In genomic region chr1:235972316-235973090, GRCh38 we compare ENCODE assay signal across 8 cellular contexts.
DNase-seq lines count a peak whose midpoint lies in the region; ATAC-seq and TF ChIP-seq lines count a peak whose summit lies in the region.

No MANE protein-coding gene starts in this region.

- H3K4me1 ChIP-seq in HCT116 (ENCODE audit: control insufficient read depth in 1 of 2, insufficient read depth in 2 of 2, low read length in 2 of 2): peaks cover 4 to 11% of the 10 kb centered on the region in 2 experiments
- H3K4me1 ChIP-seq in liver (ENCODE audit: control insufficient read depth in 4 of 4, insufficient read depth in 4 of 4, low read length in 3 of 4): peaks cover 0 to 15% (median 12%) of the 10 kb centered on the region in 4 donors
- peaks cover 0 to 20% (median 10%) of the 10 kb centered on the region in 4 donors for H3K4me1 ChIP-seq in tibial nerve

- H3K9ac ChIP-seq in HCT116 (ENCODE audit: low read length) (no peak overlapping the region), liver (ENCODE audit: low read depth in 1 of 2, low read length in 2 of 2) (peak overlapping the region in 1 of 2 donors; percentile 32)

- TF ChIP-seq POLR2A in HCT116 (IDR thresholded peaks at IDR 0.05; ENCODE audit: borderline replicate concordance, extremely low read depth, insufficient read depth, insufficient read length) (no peak), tibial nerve (IDR thresholded peaks at IDR 0.05) (no peak)

- in situ Hi-C loops in GM13976 (cut with MboI; ENCODE audit: low sequenced_read_pairs, unreplicated experiment): loop anchor here (25.0 kb wide), 1 partner anchor 460 kb away; the partner anchor contains the start of gene B3GALNT2

- H3K4me2 ChIP-seq in HCT116 (ENCODE audit: low read length): peak overlapping the region; percentile 65

- H3K36me3 ChIP-seq in HCT116 (ENCODE audit: control insufficient read depth in 1 of 2, insufficient read depth in 2 of 2, low read length in 2 of 2) (no peaks in the 10 kb centered on the region), liver (ENCODE audit: control insufficient read depth in 4 of 4, insufficient read depth in 3 of 4, low read depth in 1 of 4, low read length in 3 of 4) (peaks cover 4 to 24% (median 12%) of the 10 kb centered on the region in 4 donors), tibial nerve (peaks cover 2 to 34% (median 6%) of the 10 kb centered on the region in 3 donors)

- TF ChIP-seq EP300 in tibial nerve (IDR thresholded peaks at IDR 0.05): no peak

- no peaks in the 10 kb centered on the region for H4K20me1 ChIP-seq in HCT116 (ENCODE audit: insufficient read depth)

- no peaks in the 10 kb centered on the region for H3K79me2 ChIP-seq in HCT116 (ENCODE audit: insufficient read depth, low read length)

- H3K9me3 ChIP-seq in HCT116 (ENCODE audit: control insufficient read depth in 1 of 2, insufficient read depth in 1 of 2, low read depth in 1 of 2, low read length in 2 of 2) (no peaks in the 10 kb centered on the region), liver (ENCODE audit: control insufficient read depth in 4 of 4, low read length in 3 of 4) (no peaks in the 10 kb centered on the region), tibial nerve (peaks cover 0 to 8% (median 1%) of the 10 kb centered on the region in 4 donors)

- no peaks in the 10 kb centered on the region for H3K9me2 ChIP-seq in HCT116 (ENCODE audit: insufficient read depth)

- POLR2A ChIA-PET in HCT116 (lab: Charles Lee): no interaction called here

- no TSS peak for BruUV-seq in HCT116 (replicated peaks; lab: Mats Ljungman, UMichigan)

- DNase-seq in GM13976 (ENCODE audit: low spot score): peak; percentile 43
- DNase-seq in HCT116 (ENCODE audit: low read depth, low spot score): no peak
- peak; percentile 67 for DNase-seq in NCI-H226
- DNase-seq in caudate nucleus (lab: John Stamatoyannopoulos, UW): no peak
- no peak for DNase-seq in tibial nerve (ENCODE audit: low spot score in 2 of 2)
- DNase-seq in ureter (ENCODE audit: low spot score): no peak
- DNase-seq in NCI-H446 treated with DMSO at 0.1 percent for 48 hours (lab: John Stamatoyannopoulos, UW): no peak

- no peak for TF ChIP-seq CTCF in GM13976 (IDR thresholded peaks at IDR 0.05; ENCODE audit: borderline replicate concordance, control extremely low read depth, extremely low read depth, insufficient read depth, missing control alignments)
- no peak for TF ChIP-seq CTCF in HCT116 (IDR thresholded peaks at IDR 0.05 in 2 of 3, conservative IDR thresholded peaks at IDR 0.05 in 1 of 3; ENCODE audit: borderline replicate concordance in 1 of 3, insufficient read depth in 1 of 3, low read depth in 2 of 3, low read length in 2 of 3)
- TF ChIP-seq CTCF in liver (IDR thresholded peaks at IDR 0.05; ENCODE audit: low read depth, low read length, missing input control): no peak
- no peak for TF ChIP-seq CTCF in tibial nerve (IDR thresholded peaks at IDR 0.05)

- H2AFZ ChIP-seq in HCT116 (ENCODE audit: low read depth, low read length, poor library complexity, severe bottlenecking): peak overlapping the region; percentile 97

- H3K27ac ChIP-seq in HCT116 (ENCODE audit: low read depth, low read length): no peak overlapping the region
- H3K27ac ChIP-seq in caudate nucleus (ENCODE audit: low read depth, low read length): peak overlapping the region; percentile 83
- peak overlapping the region; percentile 53 to 77 for H3K27ac ChIP-seq in liver (ENCODE audit: low read depth in 1 of 2, low read length in 2 of 2)
- H3K27ac ChIP-seq in tibial nerve: peak overlapping the region; percentile 90 to 98 (median 93)

- TF ChIP-seq RAD21 in HCT116 (IDR thresholded peaks at IDR 0.05; ENCODE audit: low read depth): no peak
- TF ChIP-seq RAD21 in liver (IDR thresholded peaks at IDR 0.05): no peak

- WGBS in liver: 65% methylated on average over 8 of the region's 8 CpGs
- 38 to 42% methylated on average over 8 of the region's 8 CpGs for WGBS in tibial nerve, 2 donors

- intact Hi-C loops in HCT116 (cut with micrococcal nuclease): loop anchor here (5.0 to 10.0 kb wide), 3 partner anchors 375 to 870 kb away; no protein-coding TSS in a partner anchor

- 0 out of 2 replicates have a peak, but pooled peaks have one; percentile 1 for ATAC-seq in HCT116

- RAD21 ChIA-PET in HCT116 (lab: Charles Lee; ENCODE audit: low non-redundant PET in 1 of 2, low total read pairs in 2 of 2, uncharacterized antibody in 2 of 2, unreplicated experiment in 2 of 2): interaction anchor here (1.2 kb wide), 2 partner anchors 106 to 107 kb away, joined by 5 to 6 read pairs; partner anchors contain the start of gene LYST (in 1 of the 2)

- CTCF ChIA-PET in HCT116 (lab: Charles Lee): interaction anchor here (0.6 to 2.0 kb wide), 26 partner anchors 9 to 538 kb away, joined by 3 to 15 read pairs (median 5); partner anchors contain the start of genes B3GALNT2 and LYST

- no peaks in the 10 kb centered on the region for H3K27me3 ChIP-seq in HCT116 (ENCODE audit: insufficient read depth, low read length)
- H3K27me3 ChIP-seq in liver (ENCODE audit: control insufficient read depth in 4 of 4, insufficient read depth in 4 of 4, low read length in 3 of 4): no peaks in the 10 kb centered on the region
- no peaks in the 10 kb centered on the region for H3K27me3 ChIP-seq in tibial nerve

- H3K4me3 ChIP-seq in HCT116 (replicated peaks in 1 of 2; ENCODE audit: low read depth in 1 of 2, low read length in 2 of 2): no peak overlapping the region
- H3K4me3 ChIP-seq in liver (ENCODE audit: low read depth in 1 of 3, low read length in 3 of 3): peak overlapping the region in 1 of 3 donors; percentile 5
- H3K4me3 ChIP-seq in tibial nerve: peak overlapping the region; percentile 21 to 48 (median 41)

TF ChIP-seq in HCT116, 20 proteins besides CTCF, POLR2A, EP300 and RAD21:
- TF ChIP-seq YY1 (IDR thresholded peaks at IDR 0.05; ENCODE audit: extremely low read depth, insufficient replicate concordance, low read depth, low read length): no peak
- TF ChIP-seq FOSL1 (IDR thresholded peaks at IDR 0.05; ENCODE audit: low read depth): no peak
- no peak for TF ChIP-seq POLR2AphosphoS5 (IDR thresholded peaks at IDR 0.05; ENCODE audit: low read depth, low read length)
- no peak for TF ChIP-seq CEBPB (IDR thresholded peaks at IDR 0.05; ENCODE audit: low read depth)
- TF ChIP-seq JUND (IDR thresholded peaks at IDR 0.05): no peak
- no peak for TF ChIP-seq TCF7L2 (IDR thresholded peaks at IDR 0.05; ENCODE audit: borderline replicate concordance, extremely low read depth, insufficient read depth, insufficient read length)

TF ChIP-seq in liver, 16 proteins besides CTCF, POLR2A, EP300 and RAD21:
- TF ChIP-seq GABPA (IDR thresholded peaks at IDR 0.05 in 1 of 2, conservative IDR thresholded peaks at IDR 0.05 in 1 of 2) (peak in 1 of 2 donors; percentile 8), REST (IDR thresholded peaks at IDR 0.05) (no peak)
TF ChIP-seq in liver: peak in this region for 1.

Comparison
In these comparisons a context has a peak if more than half of its experiments do, and no peak if none do; other contexts are left out.
1. DNase-seq: peak in GM13976 (single experiment) and NCI-H226 (single experiment); none in HCT116 (single experiment), caudate nucleus (0 of 61), tibial nerve (0 of 2), ureter (single experiment) and NCI-H446 treated with DMSO at 0.1 percent for 48 hours (single experiment).
2. H3K4me3 ChIP-seq: peak in tibial nerve (4 of 4); none in HCT116 (0 of 2).